ENCODE assay signal across 1 cellular context in the genomic region with DNA sequence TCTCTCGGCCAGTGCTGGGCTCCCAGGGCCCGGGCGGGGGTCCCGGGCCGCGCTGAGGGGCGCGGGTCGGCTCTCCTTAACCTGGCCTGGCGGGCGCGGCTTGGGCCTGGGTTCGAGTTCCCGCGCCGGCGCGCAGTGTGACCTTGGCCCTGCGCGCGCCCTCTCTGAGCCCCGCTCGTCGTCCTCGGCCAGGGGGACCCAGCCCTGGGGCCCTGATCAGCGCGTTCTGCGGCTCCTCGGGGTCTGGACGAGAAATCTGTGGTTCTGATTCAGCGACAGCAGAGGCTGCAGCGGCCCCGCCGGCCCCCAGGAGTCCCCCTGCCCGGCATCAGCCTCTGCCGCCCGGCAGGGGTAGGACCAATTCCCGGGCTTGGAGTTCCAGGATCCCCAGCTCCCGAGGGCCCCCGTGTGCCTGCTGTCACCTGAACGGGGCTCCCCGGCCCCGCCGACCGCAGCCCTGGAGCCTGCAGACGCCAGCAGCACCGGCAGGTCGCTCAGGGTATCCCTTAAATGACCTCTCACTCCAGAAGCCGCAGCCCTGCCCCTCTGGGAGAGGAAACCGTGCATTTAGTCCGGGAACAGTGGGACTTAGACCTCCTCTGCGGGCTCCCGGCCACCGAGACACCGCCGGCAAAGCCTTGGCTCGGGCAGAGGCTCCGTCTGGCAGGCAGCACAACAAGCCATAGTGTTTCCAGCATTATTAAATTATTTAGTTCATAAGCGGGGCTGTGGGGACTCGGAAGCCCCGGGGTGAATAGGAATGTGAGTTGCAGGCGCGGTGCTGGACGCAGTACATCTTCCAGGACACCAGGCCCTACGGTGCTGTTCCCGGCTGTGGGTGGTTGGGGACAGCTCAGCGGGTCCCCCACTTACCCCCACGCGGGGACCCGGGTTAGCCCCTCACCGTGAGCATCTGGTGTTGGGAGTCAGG.
TF ChIP-seq lines count a peak whose summit lies in the region.

No MANE protein-coding gene starts in this region.

TF ChIP-seq in GM12878, 131 proteins besides CTCF, POLR2A, EP300 and RAD21 (continues in another document):
- TF ChIP-seq, protein P1, sequence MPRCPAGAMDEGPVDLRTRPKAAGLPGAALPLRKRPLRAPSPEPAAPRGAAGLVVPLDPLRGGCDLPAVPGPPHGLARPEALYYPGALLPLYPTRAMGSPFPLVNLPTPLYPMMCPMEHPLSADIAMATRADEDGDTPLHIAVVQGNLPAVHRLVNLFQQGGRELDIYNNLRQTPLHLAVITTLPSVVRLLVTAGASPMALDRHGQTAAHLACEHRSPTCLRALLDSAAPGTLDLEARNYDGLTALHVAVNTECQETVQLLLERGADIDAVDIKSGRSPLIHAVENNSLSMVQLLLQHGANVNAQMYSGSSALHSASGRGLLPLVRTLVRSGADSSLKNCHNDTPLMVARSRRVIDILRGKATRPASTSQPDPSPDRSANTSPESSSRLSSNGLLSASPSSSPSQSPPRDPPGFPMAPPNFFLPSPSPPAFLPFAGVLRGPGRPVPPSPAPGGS (IDR thresholded peaks at IDR 0.05; ENCODE audit: borderline replicate concordance, insufficient read depth, low read depth, low read length, poor library complexity, severe bottlenecking): no peak
- TF ChIP-seq SIX5 (IDR thresholded peaks at IDR 0.05; ENCODE audit: low read depth, low read length, severe bottlenecking): no peak
- no peak for TF ChIP-seq CBFB (IDR thresholded peaks at IDR 0.05; ENCODE audit: low read depth)
- peak; percentile 44 to 62; a peak in 3 of 4 replicates for TF ChIP-seq IKZF2 (IDR thresholded peaks at IDR 0.05)
- TF ChIP-seq STAT3 (IDR thresholded peaks at IDR 0.05; ENCODE audit: low read depth, low read length): no peak
- peak; percentile 16; the same call in 1 of the 2 replicates for TF ChIP-seq BACH1 (IDR thresholded peaks at IDR 0.05; ENCODE audit: borderline replicate concordance)
- TF ChIP-seq MEF2B (IDR thresholded peaks at IDR 0.05; ENCODE audit: partially characterized antibody, poor library complexity, severe bottlenecking): peak; percentile 18
- peak; percentile 80 for TF ChIP-seq LARP7 (IDR thresholded peaks at IDR 0.05)
- no peak for TF ChIP-seq KDM1A (IDR thresholded peaks at IDR 0.05; ENCODE audit: borderline replicate concordance)
- no peak for TF ChIP-seq HDGF (IDR thresholded peaks at IDR 0.05)
- TF ChIP-seq IKZF1 (conservative IDR thresholded peaks at IDR 0.05): peak; percentile 70
- TF ChIP-seq, protein P2, sequence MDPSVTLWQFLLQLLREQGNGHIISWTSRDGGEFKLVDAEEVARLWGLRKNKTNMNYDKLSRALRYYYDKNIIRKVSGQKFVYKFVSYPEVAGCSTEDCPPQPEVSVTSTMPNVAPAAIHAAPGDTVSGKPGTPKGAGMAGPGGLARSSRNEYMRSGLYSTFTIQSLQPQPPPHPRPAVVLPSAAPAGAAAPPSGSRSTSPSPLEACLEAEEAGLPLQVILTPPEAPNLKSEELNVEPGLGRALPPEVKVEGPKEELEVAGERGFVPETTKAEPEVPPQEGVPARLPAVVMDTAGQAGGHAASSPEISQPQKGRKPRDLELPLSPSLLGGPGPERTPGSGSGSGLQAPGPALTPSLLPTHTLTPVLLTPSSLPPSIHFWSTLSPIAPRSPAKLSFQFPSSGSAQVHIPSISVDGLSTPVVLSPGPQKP (IDR thresholded peaks at IDR 0.05; ENCODE audit: low read depth, low read length): no peak
- TF ChIP-seq RCOR1 (conservative IDR thresholded peaks at IDR 0.05; ENCODE audit: low read depth, low read length): no peak
- TF ChIP-seq, protein P3, sequence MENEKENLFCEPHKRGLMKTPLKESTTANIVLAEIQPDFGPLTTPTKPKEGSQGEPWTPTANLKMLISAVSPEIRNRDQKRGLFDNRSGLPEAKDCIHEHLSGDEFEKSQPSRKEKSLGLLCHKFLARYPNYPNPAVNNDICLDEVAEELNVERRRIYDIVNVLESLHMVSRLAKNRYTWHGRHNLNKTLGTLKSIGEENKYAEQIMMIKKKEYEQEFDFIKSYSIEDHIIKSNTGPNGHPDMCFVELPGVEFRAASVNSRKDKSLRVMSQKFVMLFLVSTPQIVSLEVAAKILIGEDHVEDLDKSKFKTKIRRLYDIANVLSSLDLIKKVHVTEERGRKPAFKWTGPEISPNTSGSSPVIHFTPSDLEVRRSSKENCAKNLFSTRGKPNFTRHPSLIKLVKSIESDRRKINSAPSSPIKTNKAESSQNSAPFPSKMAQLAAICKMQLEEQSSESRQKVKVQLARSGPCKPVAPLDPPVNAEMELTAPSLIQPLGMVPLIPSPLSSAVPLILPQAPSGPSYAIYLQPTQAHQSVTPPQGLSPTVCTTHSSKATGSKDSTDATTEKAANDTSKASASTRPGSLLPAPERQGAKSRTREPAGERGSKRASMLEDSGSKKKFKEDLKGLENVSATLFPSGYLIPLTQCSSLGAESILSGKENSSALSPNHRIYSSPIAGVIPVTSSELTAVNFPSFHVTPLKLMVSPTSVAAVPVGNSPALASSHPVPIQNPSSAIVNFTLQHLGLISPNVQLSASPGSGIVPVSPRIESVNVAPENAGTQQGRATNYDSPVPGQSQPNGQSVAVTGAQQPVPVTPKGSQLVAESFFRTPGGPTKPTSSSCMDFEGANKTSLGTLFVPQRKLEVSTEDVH (IDR thresholded peaks at IDR 0.05; ENCODE audit: low read depth, partially characterized antibody): no peak
- TF ChIP-seq ZNF384 (IDR thresholded peaks at IDR 0.05; ENCODE audit: borderline replicate concordance, low read depth, low read length): no peak
- TF ChIP-seq BMI1 (IDR thresholded peaks at IDR 0.05; ENCODE audit: borderline replicate concordance): no peak
- peak; percentile 44; the same call in 1 of the 2 replicates for TF ChIP-seq NR2F1 (conservative IDR thresholded peaks at IDR 0.05)
- no peak for TF ChIP-seq SIN3A (IDR thresholded peaks at IDR 0.05; ENCODE audit: low read depth, low read length)
- TF ChIP-seq RUNX3 (IDR thresholded peaks at IDR 0.05; ENCODE audit: low read length): peak; percentile 19; the same call in 1 of the 2 replicates
- TF ChIP-seq SMARCA5 (IDR thresholded peaks at IDR 0.05): peak; percentile 86; the same call in 1 of the 2 replicates
- no peak for TF ChIP-seq NFYA (IDR thresholded peaks at IDR 0.05; ENCODE audit: borderline replicate concordance, low read depth, low read length)
- no peak for TF ChIP-seq KLF5 (IDR thresholded peaks at IDR 0.05; ENCODE audit: partially characterized antibody)
- TF ChIP-seq NR2C1 (IDR thresholded peaks at IDR 0.05): no peak
- TF ChIP-seq ZNF24 (IDR thresholded peaks at IDR 0.05): no peak
- no peak for TF ChIP-seq JUNB (IDR thresholded peaks at IDR 0.05)
- TF ChIP-seq HDAC2 (IDR thresholded peaks at IDR 0.05): no peak
- TF ChIP-seq, protein P4, sequence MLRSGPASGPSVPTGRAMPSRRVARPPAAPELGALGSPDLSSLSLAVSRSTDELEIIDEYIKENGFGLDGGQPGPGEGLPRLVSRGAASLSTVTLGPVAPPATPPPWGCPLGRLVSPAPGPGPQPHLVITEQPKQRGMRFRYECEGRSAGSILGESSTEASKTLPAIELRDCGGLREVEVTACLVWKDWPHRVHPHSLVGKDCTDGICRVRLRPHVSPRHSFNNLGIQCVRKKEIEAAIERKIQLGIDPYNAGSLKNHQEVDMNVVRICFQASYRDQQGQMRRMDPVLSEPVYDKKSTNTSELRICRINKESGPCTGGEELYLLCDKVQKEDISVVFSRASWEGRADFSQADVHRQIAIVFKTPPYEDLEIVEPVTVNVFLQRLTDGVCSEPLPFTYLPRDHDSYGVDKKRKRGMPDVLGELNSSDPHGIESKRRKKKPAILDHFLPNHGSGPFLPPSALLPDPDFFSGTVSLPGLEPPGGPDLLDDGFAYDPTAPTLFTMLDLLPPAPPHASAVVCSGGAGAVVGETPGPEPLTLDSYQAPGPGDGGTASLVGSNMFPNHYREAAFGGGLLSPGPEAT (IDR thresholded peaks at IDR 0.05; ENCODE audit: low read depth): 0 out of 2 replicates have a peak, but pooled peaks have one; percentile 11
- TF ChIP-seq, protein P5, sequence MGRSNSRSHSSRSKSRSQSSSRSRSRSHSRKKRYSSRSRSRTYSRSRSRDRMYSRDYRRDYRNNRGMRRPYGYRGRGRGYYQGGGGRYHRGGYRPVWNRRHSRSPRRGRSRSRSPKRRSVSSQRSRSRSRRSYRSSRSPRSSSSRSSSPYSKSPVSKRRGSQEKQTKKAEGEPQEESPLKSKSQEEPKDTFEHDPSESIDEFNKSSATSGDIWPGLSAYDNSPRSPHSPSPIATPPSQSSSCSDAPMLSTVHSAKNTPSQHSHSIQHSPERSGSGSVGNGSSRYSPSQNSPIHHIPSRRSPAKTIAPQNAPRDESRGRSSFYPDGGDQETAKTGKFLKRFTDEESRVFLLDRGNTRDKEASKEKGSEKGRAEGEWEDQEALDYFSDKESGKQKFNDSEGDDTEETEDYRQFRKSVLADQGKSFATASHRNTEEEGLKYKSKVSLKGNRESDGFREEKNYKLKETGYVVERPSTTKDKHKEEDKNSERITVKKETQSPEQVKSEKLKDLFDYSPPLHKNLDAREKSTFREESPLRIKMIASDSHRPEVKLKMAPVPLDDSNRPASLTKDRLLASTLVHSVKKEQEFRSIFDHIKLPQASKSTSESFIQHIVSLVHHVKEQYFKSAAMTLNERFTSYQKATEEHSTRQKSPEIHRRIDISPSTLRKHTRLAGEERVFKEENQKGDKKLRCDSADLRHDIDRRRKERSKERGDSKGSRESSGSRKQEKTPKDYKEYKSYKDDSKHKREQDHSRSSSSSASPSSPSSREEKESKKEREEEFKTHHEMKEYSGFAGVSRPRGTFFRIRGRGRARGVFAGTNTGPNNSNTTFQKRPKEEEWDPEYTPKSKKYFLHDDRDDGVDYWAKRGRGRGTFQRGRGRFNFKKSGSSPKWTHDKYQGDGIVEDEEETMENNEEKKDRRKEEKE (IDR thresholded peaks at IDR 0.05): no peak
- TF ChIP-seq CEBPB (IDR thresholded peaks at IDR 0.05; ENCODE audit: borderline replicate concordance in 1 of 2, low read depth in 2 of 2, low read length in 2 of 2): no peak
- TF ChIP-seq YY1 (IDR thresholded peaks at IDR 0.05; ENCODE audit: low read depth, low read length): no peak
- TF ChIP-seq, protein P6, sequence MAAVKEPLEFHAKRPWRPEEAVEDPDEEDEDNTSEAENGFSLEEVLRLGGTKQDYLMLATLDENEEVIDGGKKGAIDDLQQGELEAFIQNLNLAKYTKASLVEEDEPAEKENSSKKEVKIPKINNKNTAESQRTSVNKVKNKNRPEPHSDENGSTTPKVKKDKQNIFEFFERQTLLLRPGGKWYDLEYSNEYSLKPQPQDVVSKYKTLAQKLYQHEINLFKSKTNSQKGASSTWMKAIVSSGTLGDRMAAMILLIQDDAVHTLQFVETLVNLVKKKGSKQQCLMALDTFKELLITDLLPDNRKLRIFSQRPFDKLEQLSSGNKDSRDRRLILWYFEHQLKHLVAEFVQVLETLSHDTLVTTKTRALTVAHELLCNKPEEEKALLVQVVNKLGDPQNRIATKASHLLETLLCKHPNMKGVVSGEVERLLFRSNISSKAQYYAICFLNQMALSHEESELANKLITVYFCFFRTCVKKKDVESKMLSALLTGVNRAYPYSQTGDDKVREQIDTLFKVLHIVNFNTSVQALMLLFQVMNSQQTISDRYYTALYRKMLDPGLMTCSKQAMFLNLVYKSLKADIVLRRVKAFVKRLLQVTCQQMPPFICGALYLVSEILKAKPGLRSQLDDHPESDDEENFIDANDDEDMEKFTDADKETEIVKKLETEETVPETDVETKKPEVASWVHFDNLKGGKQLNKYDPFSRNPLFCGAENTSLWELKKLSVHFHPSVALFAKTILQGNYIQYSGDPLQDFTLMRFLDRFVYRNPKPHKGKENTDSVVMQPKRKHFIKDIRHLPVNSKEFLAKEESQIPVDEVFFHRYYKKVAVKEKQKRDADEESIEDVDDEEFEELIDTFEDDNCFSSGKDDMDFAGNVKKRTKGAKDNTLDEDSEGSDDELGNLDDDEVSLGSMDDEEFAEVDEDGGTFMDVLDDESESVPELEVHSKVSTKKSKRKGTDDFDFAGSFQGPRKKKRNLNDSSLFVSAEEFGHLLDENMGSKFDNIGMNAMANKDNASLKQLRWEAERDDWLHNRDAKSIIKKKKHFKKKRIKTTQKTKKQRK (IDR thresholded peaks at IDR 0.05; ENCODE audit: low read depth, low read length): no peak
- no peak for TF ChIP-seq CHD2 (IDR thresholded peaks at IDR 0.05; ENCODE audit: borderline replicate concordance, low read depth, low read length)
- TF ChIP-seq, protein P7, sequence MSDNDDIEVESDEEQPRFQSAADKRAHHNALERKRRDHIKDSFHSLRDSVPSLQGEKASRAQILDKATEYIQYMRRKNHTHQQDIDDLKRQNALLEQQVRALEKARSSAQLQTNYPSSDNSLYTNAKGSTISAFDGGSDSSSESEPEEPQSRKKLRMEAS (IDR thresholded peaks at IDR 0.05; ENCODE audit: low read depth, low read length): no peak
- no peak for TF ChIP-seq WRNIP1 (IDR thresholded peaks at IDR 0.05; ENCODE audit: borderline replicate concordance, low read depth, low read length)
- TF ChIP-seq CHD1 (IDR thresholded peaks at IDR 0.05; ENCODE audit: low read depth, low read length): no peak
- TF ChIP-seq CREB1 (IDR thresholded peaks at IDR 0.05; ENCODE audit: low read depth): no peak
- TF ChIP-seq SREBF1 (IDR thresholded peaks at IDR 0.05; ENCODE audit: low read length): no peak
- TF ChIP-seq TCF3 (IDR thresholded peaks at IDR 0.05; ENCODE audit: borderline replicate concordance, insufficient read depth, low read depth, low read length): no peak
- TF ChIP-seq NFXL1 (IDR thresholded peaks at IDR 0.05; ENCODE audit: borderline replicate concordance): 0 out of 2 replicates have a peak, but pooled peaks have one; percentile 45
- TF ChIP-seq, protein P8, sequence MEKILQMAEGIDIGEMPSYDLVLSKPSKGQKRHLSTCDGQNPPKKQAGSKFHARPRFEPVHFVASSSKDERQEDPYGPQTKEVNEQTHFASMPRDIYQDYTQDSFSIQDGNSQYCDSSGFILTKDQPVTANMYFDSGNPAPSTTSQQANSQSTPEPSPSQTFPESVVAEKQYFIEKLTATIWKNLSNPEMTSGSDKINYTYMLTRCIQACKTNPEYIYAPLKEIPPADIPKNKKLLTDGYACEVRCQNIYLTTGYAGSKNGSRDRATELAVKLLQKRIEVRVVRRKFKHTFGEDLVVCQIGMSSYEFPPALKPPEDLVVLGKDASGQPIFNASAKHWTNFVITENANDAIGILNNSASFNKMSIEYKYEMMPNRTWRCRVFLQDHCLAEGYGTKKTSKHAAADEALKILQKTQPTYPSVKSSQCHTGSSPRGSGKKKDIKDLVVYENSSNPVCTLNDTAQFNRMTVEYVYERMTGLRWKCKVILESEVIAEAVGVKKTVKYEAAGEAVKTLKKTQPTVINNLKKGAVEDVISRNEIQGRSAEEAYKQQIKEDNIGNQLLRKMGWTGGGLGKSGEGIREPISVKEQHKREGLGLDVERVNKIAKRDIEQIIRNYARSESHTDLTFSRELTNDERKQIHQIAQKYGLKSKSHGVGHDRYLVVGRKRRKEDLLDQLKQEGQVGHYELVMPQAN (conservative IDR thresholded peaks at IDR 0.05): peak; percentile 51; the same call in 1 of the 2 replicates
- no peak for TF ChIP-seq STAT1 (conservative IDR thresholded peaks at IDR 0.05)
- TF ChIP-seq HCFC1 (IDR thresholded peaks at IDR 0.05; ENCODE audit: low read length): no peak
- TF ChIP-seq DPF2 (IDR thresholded peaks at IDR 0.05): peak; percentile 26; the same call in 1 of the 2 replicates
- TF ChIP-seq NFIC (IDR thresholded peaks at IDR 0.05; ENCODE audit: low read depth, low read length): no peak
- peak; percentile 63; the same call in 1 of the 2 replicates for TF ChIP-seq GATAD2B (conservative IDR thresholded peaks at IDR 0.05; ENCODE audit: low read depth)
- no peak for TF ChIP-seq NBN (IDR thresholded peaks at IDR 0.05)
- 0 out of 2 replicates have a peak, but pooled peaks have one; percentile 71 for TF ChIP-seq ZNF217 (IDR thresholded peaks at IDR 0.05)
- no peak for TF ChIP-seq EGR1 (IDR thresholded peaks at IDR 0.05; ENCODE audit: borderline replicate concordance in 1 of 2, low read depth in 2 of 2, low read length in 2 of 2)
- no peak for TF ChIP-seq PAX5 (IDR thresholded peaks at IDR 0.05; ENCODE audit: borderline replicate concordance, low read depth, low read length)
- TF ChIP-seq MYC (IDR thresholded peaks at IDR 0.05; ENCODE audit: insufficient read depth, insufficient read length, insufficient replicate concordance, low read length, severe bottlenecking): no peak
